In the genomic region with DNA sequence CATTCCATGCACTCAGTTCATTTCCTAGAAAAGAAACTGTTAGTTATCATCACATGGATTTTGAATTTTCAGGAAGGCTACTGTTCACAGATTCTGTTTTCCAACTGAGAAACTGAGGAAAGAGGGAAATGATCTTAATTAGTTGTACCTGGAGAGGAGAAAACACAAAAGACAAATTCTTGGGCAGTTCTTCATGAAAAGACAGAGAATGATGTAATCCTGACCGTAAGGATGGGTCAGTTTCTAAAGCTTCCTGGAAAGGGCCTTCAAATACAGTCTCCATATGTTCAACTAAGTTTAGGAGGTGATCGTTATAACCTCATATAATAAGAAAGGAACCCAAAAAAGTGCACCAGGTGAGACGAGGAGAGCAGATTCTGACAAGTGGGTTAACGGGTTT, we compare ENCODE assay signal across 33 cellular contexts. TPM values are rescaled to one million over a fixed set of nuclear protein-coding genes. Genes with fewer than 3 reads are reported as not detected.
"Had no signal": no experiment of that assay in that cellular context is flagged by ENCODE, and none has a peak within 500 bp of the region (broad histone marks: within the 10 kb centered on the region; RNA-seq: fewer than 3 reads in every experiment).

No MANE protein-coding gene starts in this region.

- H3K27ac ChIP-seq: adrenal gland, ascending aorta, body of pancreas, brain microvascular endothelial cell, breast epithelium, cardiac muscle cell had no signal

- H3K4me3 ChIP-seq: adrenal gland, ascending aorta, body of pancreas, breast epithelium, cardiac muscle cell had no signal

- H3K4me1 ChIP-seq: ascending aorta, body of pancreas, breast epithelium had no signal

- FAIRE-seq: astrocyte, bronchial epithelial cell had no signal

- H3K9me3 ChIP-seq: adrenal gland, ascending aorta, body of pancreas, breast epithelium had no signal

- H3K27me3 ChIP-seq: adrenal gland, ascending aorta, body of pancreas, brain microvascular endothelial cell, breast epithelium, cardiac muscle cell had no signal

- ATAC-seq: activated naive CD4-positive, alpha-beta T cell treated with anti-CD3 and anti-CD28 coated beads, Interleukin-2, amount 50 U/mL, for 72 hours; activated naive CD8-positive, alpha-beta T cell treated with anti-CD3 and anti-CD28 coated beads, Interleukin-2, amount 50 U/mL, for 24 hours; activated T-cell treated with anti-CD3 and anti-CD28 coated beads, Interleukin-2, amount 50 U/mL, for 4 hours; activated T-cell treated with anti-CD3 and anti-CD28 coated beads, Interleukin-2, amount 50 U/mL, for 72 hours; activated T-helper 17 cell treated with anti-CD3 and anti-CD28 coated beads, Interleukin-2, amount 50 U/mL, for 72 hours; body of pancreas had no signal

- DNase-seq: activated effector memory CD4-positive, alpha-beta T cell treated with Interleukin-2 at 50 U/mL for 16 hours; activated gamma-delta T cell; activated gamma-delta T cell treated with Interleukin-2 at 50 U/mL for 16 hours; activated naive CD4-positive, alpha-beta T cell; activated naive CD4-positive, alpha-beta T cell treated with anti-CD3 and anti-CD28 coated beads for 36 hours; activated naive CD4-positive, alpha-beta T cell treated with anti-CD3 and anti-CD28 coated beads, Interleukin-2, amount 10 ng/mL, durations not matched to agents 7 days and 5 days; activated naive CD4-positive, alpha-beta T cell treated with anti-CD3 and anti-CD28 coated beads, Interleukin-2, amount 50 U/mL, for 16 hours; activated naive CD4-positive, alpha-beta T cell treated with Interleukin-2 at 50 U/mL for 16 hours; activated naive CD8-positive, alpha-beta T cell treated with anti-CD3 and anti-CD28 coated beads for 36 hours; activated naive CD8-positive, alpha-beta T cell treated with anti-CD3 and anti-CD28 coated beads, Interleukin-2, amount 10 ng/mL, durations not matched to agents 7 days and 5 days; activated naive CD8-positive, alpha-beta T cell treated with anti-CD3 and anti-CD28 coated beads, Interleukin-2, amount 50 U/mL, for 24 hours; activated T-cell treated with anti-CD3 and anti-CD28 coated beads, Interleukin-2, amount 50 U/mL, for 1 hour; activated T-cell treated with anti-CD3 and anti-CD28 coated beads, Interleukin-2, amount 50 U/mL, for 24 hours; activated T-cell treated with anti-CD3 and anti-CD28 coated beads, Interleukin-2, amount 50 U/mL, for 4 hours; activated T-cell treated with anti-CD3 and anti-CD28 coated beads, Interleukin-2, amount 50 U/mL, for 48 hours; activated T-cell treated with anti-CD3 and anti-CD28 coated beads, Interleukin-2, amount 50 U/mL, for 72 hours; adrenal gland; amniotic stem cell; amygdala; anterior cingulate cortex; aorta; body of pancreas; brain microvascular endothelial cell; caudate nucleus; central memory CD4-positive, alpha-beta T cell; cerebellar nuclear complex had no signal

- H3K36me3 ChIP-seq: adrenal gland, ascending aorta, brain microvascular endothelial cell, breast epithelium, cardiac muscle cell had no signal

RNA-seq across cellular contexts. Expression of a gene that starts 44.6 kb away (rescaled TPM):
- total RNA-seq: activated naive CD8-positive, alpha-beta T cell treated with anti-CD3 and anti-CD28 coated beads, Interleukin-2, amount 10 ng/mL, durations not matched to agents 7 days and 5 days had no signal
- polyA plus RNA-seq: cardiac muscle cell had no signal
